ENCODE assay signal across 13 cellular contexts in genomic region chr1:51203121-51203873, GRCh38. TPM values are rescaled to one million over a fixed set of nuclear protein-coding genes. Genes with fewer than 3 reads are reported as not detected.
DNase-seq lines count a peak whose midpoint lies in the region; ATAC-seq, FAIRE-seq and TF ChIP-seq lines count a peak whose summit lies in the region.
"Had no signal": no experiment of that assay in that cellular context is flagged by ENCODE, and none has a peak within 500 bp of the region (broad histone marks: within the 10 kb centered on the region; RNA-seq: fewer than 3 reads in every experiment).

No MANE protein-coding gene starts in this region.

- WGBS in K562 (ENCODE audit: insufficient coverage, low coverage, missing lambda C conversion rate) = 16% methylated on average over 3 of the region's 3 CpGs
- WGBS in testis, 2 donors = 64 to 65% methylated on average over 3 of the region's 3 CpGs

- TF ChIP-seq RAD21 in K562 (CRISPR knock-in tag; conservative IDR thresholded peaks at IDR 0.05 in 1 of 2, IDR thresholded peaks at IDR 0.05 in 1 of 2) = no peak

- H3K36me3 ChIP-seq in K562 (ENCODE audit: control insufficient read depth, insufficient read depth, low read length) (no peaks in the 10 kb centered on the region), testis (ENCODE audit: low read depth, missing control alignments) (no peaks in the 10 kb centered on the region)
- H3K36me3 ChIP-seq: adrenal gland had no signal

- in situ Hi-C loops in K562 (cut with MboI) = no loop called here

- no peaks in the 10 kb centered on the region for H3K79me2 ChIP-seq in K562 (ENCODE audit: control insufficient read depth, insufficient read depth, low read length)

- DNase-seq in NCI-H2227 (lab: John Stamatoyannopoulos, UW; ENCODE audit: unreplicated experiment) = peak; percentile 32
- DNase-seq in NCI-H2227 treated with DMSO at 0.1 percent for 48 hours (lab: John Stamatoyannopoulos, UW) = no peak
- DNase-seq in K562 (ENCODE audit: extremely low read depth in 1 of 4, low spot score in 3 of 4) = no peak
- DNase-seq in NCI-H1436 (lab: John Stamatoyannopoulos, UW) = no peak
- DNase-seq in testis = no peak
- DNase-seq: 8988T, adrenal gland, foreskin melanocyte, NCI-H2081 treated with DMSO at 0.1 percent for 48 hours, T1000 had no signal

- POLR2A ChIA-PET in K562 (lab: Yijun Ruan, JAX) = no interaction called here

- no peak overlapping the region for H3K9ac ChIP-seq in K562 (ENCODE audit: insufficient read depth in 1 of 2, low read depth in 2 of 2, low read length in 2 of 2)

- H4K20me1 ChIP-seq in K562 (replicated peaks; ENCODE audit: control insufficient read depth, insufficient read depth, low read length) = no peaks in the 10 kb centered on the region

- H3K4me3 ChIP-seq in K562 (no peak overlapping the region), testis (no peak overlapping the region)
- H3K4me3 ChIP-seq: adrenal gland had no signal

- H3K9me3 ChIP-seq in K562 (replicated peaks; ENCODE audit: control insufficient read depth, insufficient read depth, low read depth, low read length) = no peaks in the 10 kb centered on the region
- H3K9me3 ChIP-seq in testis = no peaks in the 10 kb centered on the region
- H3K9me3 ChIP-seq: adrenal gland had no signal

- H3K27ac ChIP-seq in K562 (ENCODE audit: extremely low read depth, low read depth, low read length) (no peak overlapping the region), testis (no peak overlapping the region)
- H3K27ac ChIP-seq: adrenal gland had no signal

- no peak for TF ChIP-seq POLR2A in K562 (conservative IDR thresholded peaks at IDR 0.05)
- no peak for TF ChIP-seq POLR2A in testis (IDR thresholded peaks at IDR 0.05)

- ATAC-seq in GM19467 (IDR thresholded peaks at IDR 0.05; ENCODE audit: unreplicated experiment) (peak; percentile 75), HG03045 (IDR thresholded peaks at IDR 0.05; ENCODE audit: unreplicated experiment) (peak; percentile 81), K562 (no peak), HG02623 (IDR thresholded peaks at IDR 0.05; ENCODE audit: unreplicated experiment) (no peak)

- H3K27me3 ChIP-seq in K562 (ENCODE audit: control insufficient read depth in 2 of 2, insufficient read depth in 2 of 2, low read length in 2 of 2) (no peaks in the 10 kb centered on the region), testis (no peaks in the 10 kb centered on the region)
- H3K27me3 ChIP-seq: adrenal gland had no signal

- CTCF ChIA-PET in K562 (lab: Yijun Ruan, JAX; ENCODE audit: low intra/inter-chr PET ratio) = no interaction called here

- no peak for FAIRE-seq in K562 (lab: Jason Lieb, UNC)

- no peak for TF ChIP-seq EP300 in K562 (IDR thresholded peaks at IDR 0.05; ENCODE audit: low read length)

- H3K4me2 ChIP-seq in K562 (ENCODE audit: insufficient read depth, low read length) = no peak overlapping the region

- 0 out of 2 replicates have a peak overlapping the region, but pooled peaks have one; percentile 0 for H2AFZ ChIP-seq in K562 (ENCODE audit: low read depth, low read length)

- intact Hi-C loops in K562 (cut with micrococcal nuclease) = no loop called here
- intact Hi-C loops in testis (cut with DNase I; ENCODE audit: low total_unique reads) = no loop called here

- no TSS peak for BruUV-seq in K562 (replicated peaks; lab: Mats Ljungman, UMichigan)

- H3K9me1 ChIP-seq in K562 (ENCODE audit: control insufficient read depth, insufficient read depth, low read length) = no peaks in the 10 kb centered on the region

- H3K4me1 ChIP-seq in K562 (replicated peaks in 1 of 2; ENCODE audit: control insufficient read depth in 2 of 2, insufficient read depth in 2 of 2, low read length in 2 of 2) (no peaks in the 10 kb centered on the region), testis (no peaks in the 10 kb centered on the region)
- H3K4me1 ChIP-seq: adrenal gland had no signal

- TF ChIP-seq CTCF in K562 (IDR thresholded peaks at IDR 0.05 in 2 of 3, conservative IDR thresholded peaks at IDR 0.05 in 1 of 3; ENCODE audit: insufficient read depth in 2 of 3, low read depth in 1 of 3, low read length in 3 of 3) (no peak), testis (IDR thresholded peaks at IDR 0.05) (no peak)

TF ChIP-seq in K562, 482 proteins besides CTCF, POLR2A, EP300 and RAD21:
- TF ChIP-seq HBP1 (CRISPR knock-in tag; IDR thresholded peaks at IDR 0.05) (no peak), ZBTB33 (CRISPR knock-in tag; IDR thresholded peaks at IDR 0.05) (no peak), GATA2 (CRISPR knock-in tag; IDR thresholded peaks at IDR 0.05) (no peak), FOXM1 (IDR thresholded peaks at IDR 0.05; ENCODE audit: low read depth) (no peak), FOXM1 (CRISPR knock-in tag; IDR thresholded peaks at IDR 0.05; ENCODE audit: low read depth) (no peak), NEUROD1 (IDR thresholded peaks at IDR 0.05; ENCODE audit: borderline replicate concordance, low read depth, low read length, partially characterized antibody) (no peak), ZNF511 (CRISPR knock-in tag; IDR thresholded peaks at IDR 0.05) (no peak), TEAD4 (IDR thresholded peaks at IDR 0.05; ENCODE audit: low read length) (no peak), TEAD4 (CRISPR knock-in tag; IDR thresholded peaks at IDR 0.05; ENCODE audit: borderline replicate concordance) (no peak), ZNF354B (CRISPR knock-in tag; IDR thresholded peaks at IDR 0.05) (no peak), ZNF507 (tag; conservative IDR thresholded peaks at IDR 0.05) (no peak), TRIM28 (IDR thresholded peaks at IDR 0.05) (no peak), ZNF175 (CRISPR knock-in tag; IDR thresholded peaks at IDR 0.05; ENCODE audit: low read depth) (no peak), IRF2 (CRISPR knock-in tag; IDR thresholded peaks at IDR 0.05) (no peak)

RNA-seq across cellular contexts. Expression of gene RNF11, which starts 32.8 kb away (rescaled TPM):
- total RNA-seq in K562 (2011; cell fraction: chromatin; rRNA removed; ENCODE audit: low replicate concordance) = 16.1 and 30.6 TPM in 2 replicates
- total RNA-seq in K562 (2011; cell fraction: nucleolus; rRNA removed) = 7.5 and 10.5 TPM in 2 replicates
- total RNA-seq in K562 (2011; cell fraction: nucleoplasm; rRNA removed) = 14.1 and 21.9 TPM in 2 replicates
- total RNA-seq in K562 (2014; rRNA removed) (24.7 and 37.3 TPM in 2 replicates), K562 (2014; rRNA removed; fragmentation: Illumina TruSeq; extraction: Trizol) (29.5 and 30.1 TPM in 2 replicates), K562 (2015; rRNA removed; fragmentation: Illumina TruSeq; extraction: Trizol) (20.3 and 20.6 TPM in 2 replicates), K562 (2021) (19.9 and 23.1 TPM in 2 replicates), testis (10 to 100 TPM; 59.8 to 89.7 TPM)
- polyA plus RNA-seq in K562 (2011; rRNA removed) (23.1 and 34.3 TPM in 2 replicates), K562 (2014; fragmentation: Illumina TruSeq; extraction: Trizol) (25.8 and 27.2 TPM in 2 replicates), K562 (2014; fragmentation: Nextera tagmentation; extraction: Ambion mirVana) (1 to 10 TPM; 5.7 to 6.1 TPM), K562 (2014; rRNA removed) (22.1 and 22.2 TPM in 2 replicates), testis (ENCODE audit: insufficient read depth, low read depth, low replicate concordance) (108 TPM)
- polyA plus RNA-seq in K562 (2011; cell fraction: cytosol; rRNA removed) = 22.7 and 34.7 TPM in 2 replicates
- 19.5 and 25.7 TPM in 2 replicates for polyA plus RNA-seq in K562 (2011; cell fraction: nucleus; rRNA removed)
- 18.4 and 29.0 TPM in 2 replicates for polyA plus RNA-seq in K562 (2012)
- polyA minus RNA-seq in K562 (2011; rRNA and poly(A)+ RNA removed) = 61.8 and 65.2 TPM in 2 replicates
- 19.0 and 20.3 TPM in 2 replicates for polyA minus RNA-seq in K562 (2011; cell fraction: cytosol; rRNA and poly(A)+ RNA removed)
- 3.5 and 11.7 TPM in 2 replicates for polyA minus RNA-seq in K562 (2011; cell fraction: nucleus; rRNA and poly(A)+ RNA removed)

Comparison
In these comparisons a context has a peak if more than half of its experiments do, and no peak if none do; other contexts are left out.
1. ATAC-seq: peak in GM19467 (single experiment) and HG03045 (single experiment); none in K562 (single experiment) and HG02623 (single experiment).